27 cellular contexts compared by ENCODE assay signal in the genomic region with DNA sequence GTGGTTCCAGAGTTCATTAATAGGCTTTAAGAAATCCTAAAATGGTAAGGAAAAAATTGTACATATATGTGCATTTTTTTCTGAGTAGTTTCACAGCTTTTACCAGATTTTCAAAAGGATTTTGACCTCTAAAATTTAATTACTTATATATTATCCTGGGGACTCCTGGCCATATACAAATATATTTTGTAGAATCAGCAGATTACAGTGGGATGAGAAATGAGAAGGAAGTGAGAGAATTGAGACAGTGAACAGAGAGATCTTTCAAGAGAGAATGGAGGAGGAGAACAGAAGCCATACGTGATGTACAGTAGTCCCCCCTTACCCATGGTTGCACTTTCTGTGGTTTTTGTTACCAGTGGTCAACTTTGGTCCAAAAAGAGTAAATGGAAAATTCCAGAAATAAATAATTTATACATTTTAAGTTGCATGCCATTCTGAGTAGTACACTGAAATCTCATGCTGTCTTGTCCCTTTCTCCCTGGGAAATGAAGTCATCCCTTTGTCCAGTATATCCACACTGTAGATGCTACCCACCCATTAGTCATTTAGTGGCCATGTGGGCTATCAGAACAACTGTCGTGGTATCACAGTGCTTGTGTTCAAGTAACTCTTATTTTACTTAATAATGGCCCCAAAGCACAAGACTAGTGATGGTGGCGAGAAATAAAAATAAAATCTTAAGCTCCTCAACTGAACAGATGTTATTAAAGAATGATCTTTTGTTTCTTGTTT.
"Had no signal": no experiment of that assay in that cellular context is flagged by ENCODE, and none has a peak within 500 bp of the region (broad histone marks: within the 10 kb centered on the region; RNA-seq: fewer than 3 reads in every experiment).

No MANE protein-coding gene starts in this region.

- H3K27me3 ChIP-seq: ascending aorta, cardiac muscle cell, SJSA1 had no signal

- ATAC-seq: activated CD4-positive, alpha-beta T cell treated with anti-CD3 and anti-CD28 coated beads for 36 hours; activated CD4-positive, CD25-positive, alpha-beta regulatory T cell treated with anti-CD3 and anti-CD28 coated beads, Interleukin-2, amount 50 U/mL, for 24 hours; activated CD8-positive, alpha-beta T cell treated with anti-CD3 and anti-CD28 coated beads, Interleukin-2, amount 10 ng/mL, durations not matched to agents 7 days and 5 days; Panc1; WTC11 had no signal

- DNase-seq: activated CD4-positive, alpha-beta T cell treated with anti-CD3 and anti-CD28 coated beads for 36 hours; activated CD4-positive, alpha-beta T cell treated with anti-CD3 and anti-CD28 coated beads, Interleukin-2, amount 10 ng/mL, durations not matched to agents 7 days and 5 days; activated CD4-positive, alpha-beta T cell treated with anti-CD3 and anti-CD28 coated beads, Interleukin-2, amount 50 U/mL, for 48 hours; activated CD8-positive, alpha-beta T cell treated with anti-CD3 and anti-CD28 coated beads, Interleukin-2, amount 10 ng/mL, durations not matched to agents 7 days and 5 days; activated gamma-delta T cell; activated naive CD4-positive, alpha-beta T cell treated with Interleukin-2 at 50 U/mL for 16 hours; activated naive CD8-positive, alpha-beta T cell treated with anti-CD3 and anti-CD28 coated beads, Interleukin-2, amount 10 ng/mL, durations not matched to agents 7 days and 5 days; activated T-cell treated with anti-CD3 and anti-CD28 coated beads, Interleukin-2, amount 50 U/mL, for 24 hours; amygdala; NCI-H1105; NCI-H1417 treated with DMSO at 0.1 percent for 48 hours; NCI-H1694; NCI-H1930; NCI-H2081 treated with DMSO at 0.1 percent for 48 hours; NCI-H226; NCI-H446 treated with DMSO at 0.1 percent for 48 hours; NCI-H524 treated with DMSO at 0.1 percent for 48 hours; RPMI8226; SHP77 treated with DMSO at 0.1 percent for 48 hours; SK-N-SH had no signal

- H3K4me1 ChIP-seq: ascending aorta, SJSA1 had no signal

- H3K9ac ChIP-seq: SK-N-SH had no signal

- H3K4me2 ChIP-seq: SK-N-SH had no signal

- H3K4me3 ChIP-seq: ascending aorta, cardiac muscle cell, SJSA1 had no signal

- FAIRE-seq: TTC549 had no signal

- H3K9me3 ChIP-seq: ascending aorta, SJSA1, SK-N-SH had no signal

- H3K27ac ChIP-seq: ascending aorta, cardiac muscle cell, SJSA1 had no signal
